Comparison of ENCODE assay signal across 19 cellular contexts in genomic region chr7:125611582-125611981, GRCh38.
"Had no signal": no experiment of that assay in that cellular context is flagged by ENCODE, and none has a peak within 500 bp of the region (broad histone marks: within the 10 kb centered on the region; RNA-seq: fewer than 3 reads in every experiment).

No MANE protein-coding gene starts in this region.

- DNase-seq: IMR-90, Kasumi-1, MM.1S, NCI-H1092 treated with DMSO at 0.1 percent for 48 hours, NCI-H1436, NCI-H187, NCI-H2029, NCI-H2081 treated with DMSO at 0.1 percent for 48 hours, NCI-H2171, NCI-H226, NCI-H446, NCI-H510A, NCI-H524 treated with DMSO at 0.1 percent for 48 hours, NCI-H69, NCI-H774, SHP77, SK-N-SH had no signal

- H3K9me3 ChIP-seq: SK-N-SH had no signal

- H3K27ac ChIP-seq: KMS-11, RWPE1 had no signal

- H3K4me2 ChIP-seq: KMS-11, SK-N-SH had no signal

- H3K9ac ChIP-seq: KMS-11, SK-N-SH had no signal
